Comparison of ENCODE assay signal across 10 cellular contexts in the genomic region with DNA sequence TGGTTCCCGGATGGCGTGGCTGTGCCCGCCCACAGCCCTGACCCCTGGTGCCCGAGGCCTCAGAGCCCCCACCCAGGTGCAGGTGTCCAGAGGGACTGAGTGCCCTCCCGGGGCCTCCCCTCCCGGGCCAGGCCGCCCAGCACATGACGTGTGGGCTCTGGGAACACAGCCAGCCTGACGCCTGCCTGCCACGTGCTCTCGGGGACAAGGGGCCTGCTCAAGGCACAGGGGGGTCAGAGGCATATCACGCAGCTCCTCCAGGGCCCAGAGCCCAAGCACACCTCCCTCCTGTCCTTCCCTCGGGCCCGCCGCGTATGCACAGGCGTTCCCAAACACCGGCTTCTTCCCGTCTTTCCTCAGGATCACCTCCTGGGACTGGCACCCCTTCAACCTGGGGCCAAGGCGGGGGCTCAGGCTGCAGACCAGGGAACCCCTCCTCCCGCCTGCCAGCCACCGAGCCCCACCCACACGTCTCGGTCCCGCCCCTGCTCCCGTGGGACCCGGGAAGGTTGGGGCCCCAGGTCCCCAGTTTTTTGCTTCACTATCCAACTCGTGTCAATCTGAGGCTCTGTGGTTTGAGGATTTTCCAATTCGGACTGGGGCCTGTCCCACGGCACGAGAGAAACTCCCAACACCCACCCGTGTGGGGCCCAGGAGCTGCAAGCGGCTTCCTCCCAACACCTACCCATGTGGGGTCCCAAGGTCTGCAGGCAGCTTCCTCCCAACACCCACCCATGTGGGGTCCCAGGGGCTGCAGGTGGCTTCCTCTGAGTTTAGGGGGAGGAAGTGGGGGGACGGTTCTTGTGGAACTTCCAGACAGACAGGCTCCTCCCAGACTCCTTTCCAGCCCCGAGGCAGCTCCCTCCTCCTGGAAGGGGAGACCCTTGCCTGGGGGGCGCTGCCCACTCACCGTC. TPM values are rescaled to one million over a fixed set of nuclear protein-coding genes. Genes with fewer than 3 reads are reported as not detected.
DNase-seq lines count a peak whose midpoint lies in the region; ATAC-seq and TF ChIP-seq lines count a peak whose summit lies in the region.
"Had no signal": no experiment of that assay in that cellular context is flagged by ENCODE, and none has a peak within 500 bp of the region (broad histone marks: within the 10 kb centered on the region; RNA-seq: fewer than 3 reads in every experiment).

No MANE protein-coding gene starts in this region.

- H3K27ac Mint-ChIP-seq in IgD-negative memory B cell (peak overlapping the region in 2 of 3 donors; percentile 79 to 86), Calu3 (ENCODE audit: unreplicated experiment) (no peak overlapping the region)

- H3K9me3 Mint-ChIP-seq in IgD-negative memory B cell (no peaks in the 10 kb centered on the region), Calu3 (ENCODE audit: low read depth, unreplicated experiment) (no peaks in the 10 kb centered on the region)

- H3K27me3 Mint-ChIP-seq in IgD-negative memory B cell (no peaks in the 10 kb centered on the region), Calu3 (ENCODE audit: unreplicated experiment) (peaks cover 65% of the 10 kb centered on the region)

- TF ChIP-seq POLR2A in esophagus muscularis mucosa (IDR thresholded peaks at IDR 0.05; ENCODE audit: low read depth), result no peak

- H3K9me3 ChIP-seq in esophagus muscularis mucosa, result no peaks in the 10 kb centered on the region

- H3K4me3 ChIP-seq in esophagus muscularis mucosa (peak overlapping the region; percentile 4 to 32 (median 16)), rectal smooth muscle tissue (ENCODE audit: low read length) (peak overlapping the region; percentile 31)

- no peak overlapping the region for H3K9ac ChIP-seq in rectal smooth muscle tissue (ENCODE audit: low read length)

- peaks cover 2% of the 10 kb centered on the region for H3K36me3 Mint-ChIP-seq in IgD-negative memory B cell
- H3K36me3 Mint-ChIP-seq in Calu3 (ENCODE audit: insufficient read depth, unreplicated experiment), result no peaks in the 10 kb centered on the region

- intact Hi-C loops in esophagus muscularis mucosa (cut with DNase I), result no loop called here
- intact Hi-C loops in Calu3 (cut with micrococcal nuclease; ENCODE audit: unreplicated experiment), result no loop called here

- no peak for TF ChIP-seq EP300 in esophagus muscularis mucosa (IDR thresholded peaks at IDR 0.05)

- H3K4me1 Mint-ChIP-seq in IgD-negative memory B cell (peaks cover 0 to 13% (median 13%) of the 10 kb centered on the region in 3 donors), Calu3 (ENCODE audit: low read depth, unreplicated experiment) (no peaks in the 10 kb centered on the region)

- WGBS in esophagus muscularis mucosa, result 34% methylated on average over 34 of the region's 37 CpGs

- no TSS peak for BruUV-seq in Calu3 (replicated peaks; lab: Mats Ljungman, UMichigan)

- ATAC-seq in HG03159 (IDR thresholded peaks at IDR 0.05; ENCODE audit: unreplicated experiment), result no peak
- ATAC-seq in HG03039 (IDR thresholded peaks at IDR 0.05; ENCODE audit: unreplicated experiment), result no peak

- DNase-seq in EH (ENCODE audit: low read depth) (peak; percentile 34), esophagus muscularis mucosa (ENCODE audit: extremely low spot score) (no peak), Calu3 (no peak)
- DNase-seq: MM.1S had no signal

- peak overlapping the region; percentile 84 to 96 (median 92) for H3K4me3 Mint-ChIP-seq in IgD-negative memory B cell
- H3K4me3 Mint-ChIP-seq in Calu3 (ENCODE audit: low read depth, unreplicated experiment), result no peak overlapping the region

- peaks cover 11 to 31% (median 23%) of the 10 kb centered on the region in 4 donors for H3K4me1 ChIP-seq in esophagus muscularis mucosa
- H3K4me1 ChIP-seq in rectal smooth muscle tissue (ENCODE audit: control insufficient read depth, insufficient read depth, low read length), result no peaks in the 10 kb centered on the region

- H3K27ac ChIP-seq in esophagus muscularis mucosa (replicated peaks in 1 of 4), result no peak overlapping the region
- no peak overlapping the region for H3K27ac ChIP-seq in rectal smooth muscle tissue (ENCODE audit: low read depth, low read length)

- H3K27me3 ChIP-seq in esophagus muscularis mucosa (peaks cover 0 to 61% (median 21%) of the 10 kb centered on the region in 4 donors), rectal smooth muscle tissue (ENCODE audit: control insufficient read depth, insufficient read depth, low read length) (peaks cover 19% of the 10 kb centered on the region)

- TF ChIP-seq CTCF in esophagus muscularis mucosa (IDR thresholded peaks at IDR 0.05) (no peak), Calu3 (IDR thresholded peaks at IDR 0.05; ENCODE audit: unreplicated experiment) (no peak)

- H3K36me3 ChIP-seq in esophagus muscularis mucosa (peaks cover 0 to 17% (median 0%) of the 10 kb centered on the region in 4 donors), rectal smooth muscle tissue (ENCODE audit: control insufficient read depth, insufficient read depth, low read length) (no peaks in the 10 kb centered on the region)

- CTCF ChIA-PET in Calu3 (lab: Charles Lee), result no interaction called here

RNA-seq across cellular contexts. Expression of gene LCN10, which starts 1.5 kb away (rescaled TPM):
- 68.0 TPM for polyA plus RNA-seq in IgD-negative memory B cell
- total RNA-seq in esophagus muscularis mucosa (10 to 100 TPM in 2 of 4 donors, 1 to 10 TPM in 2; 7.0 to 12.6 (median 9.8) TPM), Calu3 (2022) (0.33 and 1.9 TPM in 2 replicates)
- total RNA-seq: Daoy had no signal

RNA-seq across cellular contexts. Expression of gene LCN6, which starts 7.1 kb away (rescaled TPM):
- polyA plus RNA-seq in IgD-negative memory B cell, result not detected
- total RNA-seq in esophagus muscularis mucosa (10 to 100 TPM; 12.5 to 32.0 (median 23.9) TPM), Calu3 (2022) (not detected in 2 replicates)
- total RNA-seq: Daoy had no signal

RNA-seq across cellular contexts. Expression of gene LCN8, which starts 16.8 kb away (rescaled TPM):
- 0.44 TPM for polyA plus RNA-seq in IgD-negative memory B cell
- total RNA-seq in esophagus muscularis mucosa (not detected), Calu3 (2022) (not detected in 2 replicates)
- total RNA-seq: Daoy, mesenteric fat pad had no signal

RNA-seq across cellular contexts. Expression of gene LCN15, which starts 23.1 kb away (rescaled TPM):
- polyA plus RNA-seq in IgD-negative memory B cell, result not detected
- total RNA-seq in esophagus muscularis mucosa (not detected), Calu3 (2022) (not detected in 2 replicates)
- total RNA-seq: Daoy had no signal

RNA-seq across cellular contexts. Expression of gene DIPK1B, which starts 28.9 kb away (rescaled TPM):
- polyA plus RNA-seq in IgD-negative memory B cell, result 0.90 TPM
- total RNA-seq in esophagus muscularis mucosa (10 to 100 TPM in 3 of 4 donors, 1 to 10 TPM in 1; 6.6 to 27.8 (median 21.5) TPM), Calu3 (2022) (4.0 TPM in 2 replicates)

Comparison
In these comparisons a context has a peak if more than half of its experiments do, and no peak if none do; other contexts are left out.
1. RNA of gene LCN6, which starts 7.1 kb away (total RNA-seq): 12.5 to 32.0 TPM in esophagus muscularis mucosa; not detected in Calu3; every median in the first group is over 10 times any median in the second.